ENCODE assay signal across 23 cellular contexts in the genomic region with DNA sequence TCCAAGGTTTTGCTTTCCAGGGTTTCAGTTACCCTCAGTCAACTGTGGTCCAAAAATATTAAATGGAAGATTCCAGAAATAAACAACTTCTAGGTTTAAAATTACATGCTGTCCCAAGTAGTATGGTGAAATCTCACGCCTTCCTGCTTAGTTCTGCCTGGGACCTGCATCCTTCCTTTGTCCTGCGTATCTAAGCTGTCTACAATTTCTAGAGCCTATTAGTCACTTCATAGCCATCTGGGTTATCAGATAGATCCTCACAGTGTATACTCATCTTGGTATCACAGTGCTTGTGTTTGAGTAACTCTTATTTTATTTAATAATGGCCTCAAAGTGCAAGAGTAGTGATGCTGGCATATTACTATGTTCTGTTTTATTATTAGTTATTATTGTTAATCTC.
DNase-seq lines count a peak whose midpoint lies in the region; FAIRE-seq and TF ChIP-seq lines count a peak whose summit lies in the region.
"Had no signal": no experiment of that assay in that cellular context is flagged by ENCODE, and none has a peak within 500 bp of the region (broad histone marks: within the 10 kb centered on the region; RNA-seq: fewer than 3 reads in every experiment).

No MANE protein-coding gene starts in this region.

- H2BK5ac ChIP-seq in mesenchymal stem cell (ENCODE audit: low read depth, low read length, poor library complexity, severe bottlenecking) = no peak overlapping the region

- no peak overlapping the region for H2BK15ac ChIP-seq in mesenchymal stem cell (ENCODE audit: low read depth, poor library complexity, severe bottlenecking)

- H3K4me1 ChIP-seq in endothelial cell of umbilical vein (ENCODE audit: control insufficient read depth, extremely low read depth, insufficient read depth, low read length) (no peaks in the 10 kb centered on the region), mesenchymal stem cell (ENCODE audit: control insufficient read depth, insufficient read depth, low read depth, low read length) (peaks cover 4% of the 10 kb centered on the region), BE2C (no peaks in the 10 kb centered on the region)

- no peak overlapping the region for H3K4ac ChIP-seq in mesenchymal stem cell (ENCODE audit: low read depth in 1 of 2, low read length in 2 of 2)

- no peak for TF ChIP-seq CTCF in endothelial cell of umbilical vein (IDR thresholded peaks at IDR 0.05; ENCODE audit: extremely low read depth in 1 of 2, insufficient read depth in 1 of 2, low read depth in 1 of 2, low read length in 2 of 2)
- TF ChIP-seq CTCF in BE2C (IDR thresholded peaks at IDR 0.05; ENCODE audit: low read depth, low read length) = no peak

- peak; percentile 8 for FAIRE-seq in endothelial cell of umbilical vein (lab: Jason Lieb, UNC)
- FAIRE-seq: colon, frontal cortex had no signal

- H3K79me1 ChIP-seq in mesenchymal stem cell (replicated peaks; ENCODE audit: low read length, poor library complexity, severe bottlenecking) = peaks cover 21% of the 10 kb centered on the region

- H3K9ac ChIP-seq in endothelial cell of umbilical vein (replicated peaks; ENCODE audit: extremely low read depth, insufficient read depth, low read length) (no peak overlapping the region), mesenchymal stem cell (ENCODE audit: low read length) (no peak overlapping the region)
- H3K9ac ChIP-seq: KMS-11 had no signal

- H2AFZ ChIP-seq in endothelial cell of umbilical vein (ENCODE audit: low read depth, low read length) (no peak overlapping the region), mesenchymal stem cell (ENCODE audit: low read depth, low read length) (no peak overlapping the region)

- intact Hi-C loops in endothelial cell of umbilical vein (cut with micrococcal nuclease) (no loop called here), posterior cingulate gyrus (cut with DNase I) (no loop called here)

- no peak overlapping the region for H2BK120ac ChIP-seq in mesenchymal stem cell (ENCODE audit: low read depth, low read length)

- no peak overlapping the region for H3K4me2 ChIP-seq in endothelial cell of umbilical vein (ENCODE audit: insufficient read depth, low read length)
- H3K4me2 ChIP-seq in mesenchymal stem cell (ENCODE audit: low read length, poor library complexity, severe bottlenecking) = no peak overlapping the region
- H3K4me2 ChIP-seq: KMS-11 had no signal

- no peak overlapping the region for H4K8ac ChIP-seq in mesenchymal stem cell (ENCODE audit: low read length)

- H3K27me3 ChIP-seq in endothelial cell of umbilical vein (ENCODE audit: control insufficient read depth in 2 of 2, insufficient read depth in 2 of 2, low read length in 2 of 2) (no peaks in the 10 kb centered on the region), mesenchymal stem cell (ENCODE audit: control insufficient read depth in 1 of 2, insufficient read depth in 1 of 2, low read length in 2 of 2) (no peaks in the 10 kb centered on the region), BE2C (no peaks in the 10 kb centered on the region)
- H3K27me3 ChIP-seq: sigmoid colon, testis had no signal

- POLR2A ChIA-PET in endothelial cell of umbilical vein (lab: Charles Lee) = no interaction called here

- no TSS peak for BruUV-seq in endothelial cell of umbilical vein (replicated peaks; lab: Mats Ljungman, UMichigan)

- dilution Hi-C loops in endothelial cell of umbilical vein (cut with MboI; ENCODE audit: extremely low pct_ligation_motif_present, low sequenced_read_pairs) = no loop called here

- TF ChIP-seq POLR2A in endothelial cell of umbilical vein (IDR thresholded peaks at IDR 0.05; ENCODE audit: low read depth, low read length) = no peak

- H2AK5ac ChIP-seq in mesenchymal stem cell (ENCODE audit: low read length, severe bottlenecking) = no peak overlapping the region

- H3K14ac ChIP-seq in mesenchymal stem cell (ENCODE audit: low read length in 2 of 2) = no peak overlapping the region

- no peaks in the 10 kb centered on the region for H3K9me3 ChIP-seq in endothelial cell of umbilical vein (replicated peaks; ENCODE audit: control insufficient read depth, insufficient read depth, low read length)
- H3K9me3 ChIP-seq in mesenchymal stem cell (ENCODE audit: control insufficient read depth, low read length) = no peaks in the 10 kb centered on the region
- no peaks in the 10 kb centered on the region for H3K9me3 ChIP-seq in BE2C
- H3K9me3 ChIP-seq: sigmoid colon, testis had no signal

- H3K36me3 ChIP-seq in endothelial cell of umbilical vein (ENCODE audit: control insufficient read depth in 2 of 2, extremely low read depth in 1 of 2, insufficient read depth in 2 of 2, low read length in 2 of 2) (no peaks in the 10 kb centered on the region), mesenchymal stem cell (ENCODE audit: control insufficient read depth in 1 of 2, insufficient read depth in 2 of 2, low read depth in 1 of 2, low read length in 2 of 2) (no peaks in the 10 kb centered on the region), BE2C (no peaks in the 10 kb centered on the region)
- H3K36me3 ChIP-seq: sigmoid colon had no signal

- H3K27ac ChIP-seq in endothelial cell of umbilical vein (ENCODE audit: insufficient read depth, low read depth, low read length) (no peak overlapping the region), mesenchymal stem cell (ENCODE audit: low read length, poor library complexity, severe bottlenecking) (no peak overlapping the region)
- H3K27ac ChIP-seq: KMS-11, sigmoid colon, testis had no signal

- CTCF ChIA-PET in endothelial cell of umbilical vein (lab: Charles Lee) = interaction anchor here (1.4 kb wide), 1 partner anchor 56 kb away, joined by 3 read pairs; no protein-coding TSS in a partner anchor

- WGBS in mesenchymal stem cell = 34% methylated on average over 2 of the region's 2 CpGs

- no peaks in the 10 kb centered on the region for H3K79me2 ChIP-seq in endothelial cell of umbilical vein (ENCODE audit: control insufficient read depth, insufficient read depth, low read length)

- no peak overlapping the region for H4K91ac ChIP-seq in mesenchymal stem cell (ENCODE audit: low read length)

- H3K18ac ChIP-seq in mesenchymal stem cell (ENCODE audit: low read depth in 1 of 2, low read length in 2 of 2) = peak overlapping the region in 1 of 2 experiments; percentile 58

- no peak overlapping the region for H3K23ac ChIP-seq in mesenchymal stem cell (ENCODE audit: low read length in 2 of 2)

- no peaks in the 10 kb centered on the region for H4K20me1 ChIP-seq in endothelial cell of umbilical vein (replicated peaks; ENCODE audit: control insufficient read depth, extremely low read depth, insufficient read depth, low read length)

- H3K4me3 ChIP-seq in endothelial cell of umbilical vein (replicated peaks in 1 of 3; ENCODE audit: insufficient read depth in 1 of 3, low read depth in 1 of 3, low read length in 3 of 3) (no peak overlapping the region), mesenchymal stem cell (ENCODE audit: insufficient read depth in 1 of 2, low read depth in 1 of 2, low read length in 2 of 2) (no peak overlapping the region), BE2C (ENCODE audit: low read depth, low read length) (no peak overlapping the region)
- H3K4me3 ChIP-seq: sigmoid colon, testis had no signal

- H3K9me1 ChIP-seq in endothelial cell of umbilical vein (replicated peaks; ENCODE audit: control insufficient read depth, extremely low read depth, insufficient read depth, low read length) = no peaks in the 10 kb centered on the region

- H2BK12ac ChIP-seq in mesenchymal stem cell (ENCODE audit: low read length in 2 of 2) = no peak overlapping the region

- peak; percentile 73 for DNase-seq in EL
- peak; percentile 62 for DNase-seq in RPMI7951 (ENCODE audit: low read depth)
- no peak for DNase-seq in endothelial cell of umbilical vein (ENCODE audit: low read depth, low spot score)
- DNase-seq in mesenchymal stem cell = peak; percentile 45
- DNase-seq in BE2C = no peak
- DNase-seq in germinal center (ENCODE audit: low spot score) = no peak
- no peak for DNase-seq in posterior cingulate gyrus
- no peak for DNase-seq in NCI-H1930 (lab: John Stamatoyannopoulos, UW)
- DNase-seq: activated CD4-positive, CD25-positive, alpha-beta regulatory T cell treated with anti-CD3 and anti-CD28 coated beads, Interleukin-2, amount 50 U/mL, for 72 hours; activated CD8-positive, alpha-beta T cell treated with anti-CD3 and anti-CD28 coated beads, Interleukin-2, amount 10 ng/mL, durations not matched to agents 7 days and 5 days; activated naive CD4-positive, alpha-beta T cell treated with anti-CD3 and anti-CD28 coated beads for 36 hours; activated T-cell treated with anti-CD3 and anti-CD28 coated beads, Interleukin-2, amount 50 U/mL, for 4 hours; DMS 273 treated with DMSO at 0.1 percent for 48 hours; endodermal cell; naive thymus-derived CD8-positive, alpha-beta T cell; NCI-H1092 treated with DMSO at 0.1 percent for 48 hours; NCI-H2029 treated with DMSO at 0.1 percent for 48 hours; sigmoid colon; stimulated activated CD4-positive, alpha-beta T cell treated with anti-CD3 and anti-CD28 coated beads, Interleukin-1b, Interleukin-23, amount 100 ng/mL, for 48 hours; testis had no signal

TF ChIP-seq in endothelial cell of umbilical vein, 7 proteins besides CTCF, POLR2A, EP300 and RAD21:
- no peak for TF ChIP-seq EZH2 (IDR thresholded peaks at IDR 0.05; ENCODE audit: borderline replicate concordance, low read depth, low read length, severe bottlenecking)
- no peak for TF ChIP-seq MYC (IDR thresholded peaks at IDR 0.05; ENCODE audit: low read depth, low read length)
- no peak for TF ChIP-seq FOS (IDR thresholded peaks at IDR 0.05; ENCODE audit: borderline replicate concordance, insufficient read depth, low read length)
- no peak for TF ChIP-seq MAX (IDR thresholded peaks at IDR 0.05; ENCODE audit: insufficient read depth, insufficient read length)
- TF ChIP-seq POLR2AphosphoS5 (IDR thresholded peaks at IDR 0.05; ENCODE audit: insufficient read depth, low read depth, low read length) = no peak
- no peak for TF ChIP-seq JUN (IDR thresholded peaks at IDR 0.05; ENCODE audit: borderline replicate concordance, insufficient read depth, insufficient read length, low read depth)
- no peak for TF ChIP-seq GATA2 (IDR thresholded peaks at IDR 0.05; ENCODE audit: insufficient read depth, insufficient read length, low read depth, low read length)
TF ChIP-seq in endothelial cell of umbilical vein: peak in this region for 0.

Comparison
In these comparisons a context has a peak if more than half of its experiments do, and no peak if none do; other contexts are left out.
1. DNase-seq: peak in EL (single experiment), RPMI7951 (single experiment) and mesenchymal stem cell (single experiment); none in endothelial cell of umbilical vein (single experiment), BE2C (single experiment), germinal center (single experiment), posterior cingulate gyrus (0 of 10) and NCI-H1930 (0 of 2).